8 cellular contexts compared by ENCODE assay signal in genomic region chrX:135985974-135986312, GRCh38. TPM values are rescaled to one million over a fixed set of nuclear protein-coding genes. Genes with fewer than 3 reads are reported as not detected.
DNase-seq lines count a peak whose midpoint lies in the region; ATAC-seq and TF ChIP-seq lines count a peak whose summit lies in the region.

No MANE protein-coding gene starts in this region.

- H3F3A ChIP-seq in GM23248 (ENCODE audit: insufficient read depth): no peaks in the 10 kb centered on the region

- H3K9ac ChIP-seq in GM23248: peak overlapping the region; percentile 83

- peak overlapping the region; percentile 83 for H3K4me3 ChIP-seq in GM23248
- H3K4me3 ChIP-seq in sigmoid colon: peak overlapping the region; percentile 51 to 75 (median 72)

- TF ChIP-seq POLR2A in sigmoid colon (IDR thresholded peaks at IDR 0.05): no peak

- peak overlapping the region; percentile 89 for H3K27ac Mint-ChIP-seq in T-helper 17 cell

- peak overlapping the region; percentile 77 for H3K4me2 ChIP-seq in GM23248 (ENCODE audit: unreplicated experiment)

- H4K20me1 ChIP-seq in GM23248 (ENCODE audit: insufficient read depth): no peaks in the 10 kb centered on the region

- ATAC-seq in T-helper 17 cell (no peak), GM18519 (IDR thresholded peaks at IDR 0.05; ENCODE audit: low FRiP score, unreplicated experiment) (no peak)

- WGBS in GM23248 (ENCODE audit: low coverage in 1 of 2, low lambda C conversion rate in 2 of 2, missing lambda C conversion rate in 2 of 2), 2 experiments: 2 to 11% methylated on average over 2 to 14 of the region's 14 CpGs
- 0 to 1% methylated on average over 14 of the region's 14 CpGs for WGBS in sigmoid colon, 2 donors

- H3K27ac ChIP-seq in GM23248: no peak overlapping the region
- peak overlapping the region; percentile 80 to 87 (median 85) for H3K27ac ChIP-seq in sigmoid colon

- H3K79me2 ChIP-seq in GM23248 (ENCODE audit: insufficient read depth): peaks cover 2% of the 10 kb centered on the region; the same call in 1 of the 2 replicates

- no peaks in the 10 kb centered on the region for H3K27me3 Mint-ChIP-seq in T-helper 17 cell

- DNase-seq in GM23248 (no peak), T-helper 17 cell (no peak), germinal center (ENCODE audit: low spot score) (peak; percentile 2), sigmoid colon (no peak), AG08395 (ENCODE audit: low spot score) (no peak), AG08396 (ENCODE audit: low spot score) (no peak)
- DNase-seq in activated CD8-positive, alpha-beta memory T cell treated with anti-CD3 and anti-CD28 coated beads for 24 hours: no peak

- peaks cover 13% of the 10 kb centered on the region; the same call in 1 of the 2 replicates for H3K4me1 ChIP-seq in GM23248 (ENCODE audit: insufficient read depth)
- peaks cover 0 to 19% (median 2%) of the 10 kb centered on the region in 4 donors for H3K4me1 ChIP-seq in sigmoid colon

- TF ChIP-seq EP300 in sigmoid colon (IDR thresholded peaks at IDR 0.05): no peak

- H2AFZ ChIP-seq in GM23248: peak overlapping the region; percentile 96

- H3K9me3 ChIP-seq in GM23248 (ENCODE audit: low read depth): no peaks in the 10 kb centered on the region
- H3K9me3 ChIP-seq in T-helper 17 cell (ENCODE audit: control insufficient read depth, low read length, poor library complexity, severe bottlenecking): no peaks in the 10 kb centered on the region
- no peaks in the 10 kb centered on the region for H3K9me3 ChIP-seq in sigmoid colon

- peaks cover 3% of the 10 kb centered on the region for H3K36me3 Mint-ChIP-seq in T-helper 17 cell (ENCODE audit: low read depth)

- H3K4me1 Mint-ChIP-seq in T-helper 17 cell: peaks cover 50% of the 10 kb centered on the region

- H3K36me3 ChIP-seq in GM23248 (ENCODE audit: low read depth) (no peaks in the 10 kb centered on the region), sigmoid colon (no peaks in the 10 kb centered on the region)

- in situ Hi-C loops in GM23248 (cut with MboI): no loop called here

- H3K9me2 ChIP-seq in GM23248 (ENCODE audit: insufficient read depth): no peaks in the 10 kb centered on the region

- intact Hi-C loops in sigmoid colon (cut with DNase I): loop anchor here (5.0 kb wide), 1 partner anchor 266 kb away; the partner anchor contains the start of gene MAP7D3

- TF ChIP-seq CTCF in sigmoid colon (IDR thresholded peaks at IDR 0.05): no peak

- H3K4me3 Mint-ChIP-seq in T-helper 17 cell: peak overlapping the region; percentile 93

- H3K27me3 ChIP-seq in GM23248 (replicated peaks; ENCODE audit: insufficient read depth): no peaks in the 10 kb centered on the region
- no peaks in the 10 kb centered on the region for H3K27me3 ChIP-seq in sigmoid colon

RNA-seq across cellular contexts. Expression of gene SLC9A6, which starts 0.7 kb away (rescaled TPM):
- 24.5 and 27.0 TPM in 2 replicates for total RNA-seq in GM23248 (2014; rRNA removed; shearing (Covaris generic))
- 11.4 and 13.1 TPM in 2 replicates for polyA plus RNA-seq in GM23248 (2016; fragmentation: Nextera tagmentation; extraction: Ambion mirVana)
- 10 to 100 TPM; 23.9 to 26.3 TPM for total RNA-seq in T-helper 17 cell
- total RNA-seq in sigmoid colon: 10 to 100 TPM; 12.5 to 16.9 (median 14.4) TPM
- polyA plus RNA-seq in sigmoid colon: 1 to 10 TPM; 1.8 to 8.2 (median 3.2) TPM

RNA-seq across cellular contexts. Expression of gene MMGT1, which starts 12.2 kb away (rescaled TPM):
- 28.6 and 30.6 TPM in 2 replicates for total RNA-seq in GM23248 (2014; rRNA removed; shearing (Covaris generic))
- polyA plus RNA-seq in GM23248 (2016; fragmentation: Nextera tagmentation; extraction: Ambion mirVana): 24.7 and 26.3 TPM in 2 replicates
- total RNA-seq in T-helper 17 cell: 10 to 100 TPM; 27.0 to 29.9 TPM
- 10 to 100 TPM; 27.7 to 35.1 (median 32.5) TPM for total RNA-seq in sigmoid colon
- 10 to 100 TPM in 1 of 3 donors, 1 to 10 TPM in 2; 5.1 to 13.6 (median 6.0) TPM for polyA plus RNA-seq in sigmoid colon
